In genomic region chr7:73606801-73607691, GRCh38 we compare ENCODE assay signal across 8 cellular contexts. TPM values are rescaled to one million over a fixed set of nuclear protein-coding genes. Genes with fewer than 3 reads are reported as not detected.
A peak's percentile ranks its signal among the peaks of the same experiment; 100 is the strongest.
DNase-seq lines count a peak whose midpoint lies in the region; ATAC-seq, FAIRE-seq and TF ChIP-seq lines count a peak whose summit lies in the region.

No MANE protein-coding gene starts in this region.

- H3K4me2 ChIP-seq in OCI-LY7 (ENCODE audit: low read length) = no peak overlapping the region

- TF ChIP-seq CTCF in AG09309 (IDR thresholded peaks at IDR 0.05; ENCODE audit: control insufficient read depth, insufficient read depth, low read depth, low read length, missing control alignments) (peak; percentile 91), OCI-LY7 (conservative IDR thresholded peaks at IDR 0.05; ENCODE audit: low read length) (peak; percentile 96), pancreas (IDR thresholded peaks at IDR 0.05) (peak; percentile 83 to 95 (median 88)), upper lobe of right lung (IDR thresholded peaks at IDR 0.05) (peak; percentile 96)

- POLR2A ChIA-PET in OCI-LY7 (lab: Charles Lee) = interaction anchor here (0.6 kb wide), 1 partner anchor 1386 kb away, joined by 7 read pairs; no protein-coding TSS in a partner anchor

- no peak overlapping the region for H3K27ac ChIP-seq in OCI-LY7 (ENCODE audit: low read depth, low read length, poor library complexity, severe bottlenecking)
- no peak overlapping the region for H3K27ac ChIP-seq in pancreas
- no peak overlapping the region for H3K27ac ChIP-seq in upper lobe of right lung

- FAIRE-seq in frontal cortex (lab: Jason Lieb, UNC) (no peak), pancreas (lab: Jason Lieb, UNC) (no peak)

- CTCF ChIA-PET in OCI-LY7 (lab: Charles Lee; ENCODE audit: unreplicated experiment) = interaction anchor here (0.6 to 1.0 kb wide), 4 partner anchors 80 to 131 kb away, joined by 3 to 7 read pairs (median 4); partner anchors contain the start of genes ABHD11 and STX1A

- no peaks in the 10 kb centered on the region for H3K9me2 ChIP-seq in OCI-LY7 (ENCODE audit: insufficient read depth, low read length)

- H3K4me1 ChIP-seq in OCI-LY7 (ENCODE audit: insufficient read depth, low read length, poor library complexity, severe bottlenecking) = no peaks in the 10 kb centered on the region
- H3K4me1 ChIP-seq in pancreas = no peaks in the 10 kb centered on the region
- no peaks in the 10 kb centered on the region for H3K4me1 ChIP-seq in upper lobe of right lung

- no TSS peak for BruUV-seq in OCI-LY7 (replicated peaks; lab: Mats Ljungman, UMichigan)

- H3K36me3 ChIP-seq in OCI-LY7 (ENCODE audit: insufficient read depth, low read length) = no peaks in the 10 kb centered on the region
- H3K36me3 ChIP-seq in pancreas = no peaks in the 10 kb centered on the region
- H3K36me3 ChIP-seq in upper lobe of right lung = no peaks in the 10 kb centered on the region

- DNase-seq in AG09309 (ENCODE audit: low read depth) (no peak), OCI-LY7 (ENCODE audit: low spot score) (peak; percentile 74), activated T-helper 1 cell treated with Interleukin-2 at 50 U/mL for 16 hours (ENCODE audit: low read depth) (peak; percentile 52), frontal cortex (ENCODE audit: low spot score in 2 of 2) (peak; percentile 65 to 83), pancreas (peak in 5 of 6 donors; percentile 27 to 88 (median 64)), upper lobe of right lung (peak; percentile 78)

- H2AFZ ChIP-seq in OCI-LY7 (ENCODE audit: low read length) = no peak overlapping the region

- H3K27me3 ChIP-seq in pancreas (no peaks in the 10 kb centered on the region), upper lobe of right lung (peaks cover 15% of the 10 kb centered on the region)

- no peaks in the 10 kb centered on the region for H3K9me3 ChIP-seq in OCI-LY7 (ENCODE audit: low read length)
- no peaks in the 10 kb centered on the region for H3K9me3 ChIP-seq in pancreas
- no peaks in the 10 kb centered on the region for H3K9me3 ChIP-seq in upper lobe of right lung

- no peaks in the 10 kb centered on the region for H4K20me1 ChIP-seq in OCI-LY7 (ENCODE audit: insufficient read depth, low read length)

- 33% methylated on average over 33 to 36 of the region's 36 CpGs for WGBS in pancreas, 2 donors

- peak overlapping the region; percentile 2; the same call in 1 of the 2 replicates for H3K4me3 ChIP-seq in AG09309 (ENCODE audit: control insufficient read depth, low read depth, low read length)
- no peak overlapping the region for H3K4me3 ChIP-seq in OCI-LY7 (ENCODE audit: low read depth, low read length, poor library complexity, severe bottlenecking)
- H3K4me3 ChIP-seq in pancreas = no peak overlapping the region
- no peak overlapping the region for H3K4me3 ChIP-seq in upper lobe of right lung

- intact Hi-C loops in OCI-LY7 (cut with micrococcal nuclease; ENCODE audit: unreplicated experiment) = loop anchor here (1.0 to 2.0 kb wide), 4 partner anchors 60 to 248 kb away; partner anchors contain the start of gene VPS37D
- intact Hi-C loops in pancreas (cut with DNase I) = loop anchor here in 2 of 3 donors (5.0 to 10.0 kb wide), 3 partner anchors 118 to 250 kb away; no protein-coding TSS in a partner anchor
- intact Hi-C loops in upper lobe of right lung (cut with DNase I) = loop anchor here (5.0 kb wide), 1 partner anchor 120 kb away; no protein-coding TSS in a partner anchor

- ATAC-seq in GM21825 (IDR thresholded peaks at IDR 0.05; ENCODE audit: unreplicated experiment) (peak; percentile 50), pancreas (peak; percentile 66 to 83 (median 72)), upper lobe of right lung (peak; percentile 83), HG03571 (IDR thresholded peaks at IDR 0.05; ENCODE audit: unreplicated experiment) (no peak)

- no peaks in the 10 kb centered on the region for H3K79me2 ChIP-seq in OCI-LY7 (ENCODE audit: insufficient read depth, low read depth, low read length)

RNA-seq across cellular contexts. Expression of gene MLXIPL, which starts 17.3 kb away (rescaled TPM):
- not detected in 2 replicates for total RNA-seq in OCI-LY7 (2014; rRNA removed; shearing (Covaris generic))
- total RNA-seq in OCI-LY7 (2022) (not detected in 2 replicates), frontal cortex (not detected), pancreas (10 to 100 TPM in 5 of 6 donors, 1 to 10 TPM in 1; 8.8 to 25.9 (median 19.5) TPM), upper lobe of right lung (11.1 TPM)
- polyA plus RNA-seq in pancreas = 100 to 1,000 TPM; 146 to 176 TPM

RNA-seq across cellular contexts. Expression of gene TBL2, which starts 28.7 kb away (rescaled TPM):
- total RNA-seq in OCI-LY7 (2014; rRNA removed; shearing (Covaris generic)) = 36.9 and 39.8 TPM in 2 replicates
- total RNA-seq in OCI-LY7 (2022) (42.8 and 47.9 TPM in 2 replicates), frontal cortex (26.1 TPM), pancreas (10 to 100 TPM; 21.2 to 38.9 (median 28.3) TPM), upper lobe of right lung (29.8 TPM)
- polyA plus RNA-seq in pancreas = 10 to 100 TPM; 17.2 to 26.1 TPM

RNA-seq across cellular contexts. Expression of gene BCL7B, which starts 49.6 kb away (rescaled TPM):
- 27.7 and 31.7 TPM in 2 replicates for total RNA-seq in OCI-LY7 (2014; rRNA removed; shearing (Covaris generic))
- 47.1 and 51.7 TPM in 2 replicates for total RNA-seq in OCI-LY7 (2022)
- 6.5 TPM for total RNA-seq in frontal cortex
- 10 to 100 TPM; 13.5 to 20.9 (median 17.1) TPM for total RNA-seq in pancreas
- polyA plus RNA-seq in pancreas = 10 to 100 TPM; 34.4 to 44.6 TPM
- total RNA-seq in upper lobe of right lung = 71.8 TPM
